2 cellular contexts compared by ENCODE assay signal in genomic region chr20:64269604-64270411, GRCh38.
TF ChIP-seq lines count a peak whose summit lies in the region.

No MANE protein-coding gene starts in this region.

TF ChIP-seq in IMR-90, 13 proteins besides CTCF, POLR2A, EP300 and RAD21:
- TF ChIP-seq CEBPB (IDR thresholded peaks at IDR 0.05; ENCODE audit: low read depth, low read length) (no peak), MAFK (IDR thresholded peaks at IDR 0.05; ENCODE audit: low read depth, low read length) (no peak)
TF ChIP-seq in IMR-90: peak in this region for 0.

TF ChIP-seq in H1, 55 proteins besides CTCF, POLR2A, EP300 and RAD21:
- TF ChIP-seq KDM4A (IDR thresholded peaks at IDR 0.05; ENCODE audit: low read depth, low read length, severe bottlenecking): no peak
- no peak for TF ChIP-seq POU5F1 (IDR thresholded peaks at IDR 0.05; ENCODE audit: low read depth, low read length)
- TF ChIP-seq BACH1 (IDR thresholded peaks at IDR 0.05; ENCODE audit: low read length): no peak
- TF ChIP-seq, protein P1, sequence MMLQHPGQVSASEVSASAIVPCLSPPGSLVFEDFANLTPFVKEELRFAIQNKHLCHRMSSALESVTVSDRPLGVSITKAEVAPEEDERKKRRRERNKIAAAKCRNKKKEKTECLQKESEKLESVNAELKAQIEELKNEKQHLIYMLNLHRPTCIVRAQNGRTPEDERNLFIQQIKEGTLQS (IDR thresholded peaks at IDR 0.05; ENCODE audit: insufficient read depth, low read depth, low read length): no peak
